36 cellular contexts compared by ENCODE assay signal in the genomic region with DNA sequence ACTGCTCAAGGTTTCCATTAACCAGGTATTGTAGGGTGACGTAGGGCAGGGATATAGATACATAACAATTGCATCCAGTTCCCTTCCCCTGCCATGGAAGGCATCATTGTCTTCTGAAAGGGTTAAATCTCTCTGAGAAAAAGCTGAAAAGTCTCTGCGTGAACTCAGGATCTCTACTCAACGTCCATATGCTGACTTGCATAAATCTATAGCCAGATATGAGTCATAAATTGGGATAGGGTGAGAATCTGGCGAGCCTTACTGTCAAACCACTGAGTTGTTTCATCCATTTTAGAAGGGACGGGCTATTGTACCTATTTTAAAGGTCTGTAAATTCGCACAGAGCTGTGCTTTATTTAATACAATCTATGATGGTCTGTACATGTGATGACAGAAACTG.
"Had no signal": no experiment of that assay in that cellular context is flagged by ENCODE, and none has a peak within 500 bp of the region (broad histone marks: within the 10 kb centered on the region; RNA-seq: fewer than 3 reads in every experiment).

No MANE protein-coding gene starts in this region.

- H3K36me3 ChIP-seq: MG63 had no signal

- H3K27me3 ChIP-seq: MG63 had no signal

- H3K4me3 ChIP-seq: MG63 had no signal

- H3K9me3 ChIP-seq: MG63 had no signal

- DNase-seq: Karpas-422, Kasumi-1, MG63, MM.1S, MV-4-11, NCI-H1048, NCI-H1092, NCI-H1092 treated with DMSO at 0.1 percent for 48 hours, NCI-H1105, NCI-H1105 treated with DMSO at 0.1 percent for 48 hours, NCI-H1417, NCI-H1417 treated with DMSO at 0.1 percent for 48 hours, NCI-H1436, NCI-H1436 treated with DMSO at 0.1 percent for 48 hours, NCI-H146, NCI-H1694, NCI-H1694 treated with DMSO at 0.1 percent for 48 hours, NCI-H187, NCI-H187 treated with DMSO at 0.1 percent for 48 hours, NCI-H1930, NCI-H2029, NCI-H2029 treated with DMSO at 0.1 percent for 48 hours, NCI-H2081, NCI-H2081 treated with DMSO at 0.1 percent for 48 hours, NCI-H2107, NCI-H2171, NCI-H2171 treated with DMSO at 0.1 percent for 48 hours, NCI-H2227 treated with DMSO at 0.1 percent for 48 hours, NCI-H226, NCI-H345, NCI-H446, NCI-H446 treated with DMSO at 0.1 percent for 48 hours, NCI-H510A, NCI-H510A treated with DMSO at 0.1 percent for 48 hours, NCI-H524, NCI-H524 treated with DMSO at 0.1 percent for 48 hours had no signal
